In genomic region chr4:1572964-1573720, GRCh38 we compare ENCODE assay signal across 15 cellular contexts.
"Had no signal": no experiment of that assay in that cellular context is flagged by ENCODE, and none has a peak within 500 bp of the region (broad histone marks: within the 10 kb centered on the region; RNA-seq: fewer than 3 reads in every experiment).

No MANE protein-coding gene starts in this region.

- H3K27me3 Mint-ChIP-seq: activated CD4-positive, alpha-beta memory T cell treated with anti-CD3 and anti-CD28 coated beads for 36 hours; central memory CD8-positive, alpha-beta T cell had no signal

- H3K36me3 ChIP-seq: sigmoid colon had no signal

- H3K4me3 Mint-ChIP-seq: activated CD4-positive, alpha-beta memory T cell treated with anti-CD3 and anti-CD28 coated beads for 36 hours; activated T-cell treated with anti-CD3 and anti-CD28 coated beads, Interleukin-2, amount 50 U/mL, for 24 hours; central memory CD8-positive, alpha-beta T cell; nephron had no signal

- H3K36me3 Mint-ChIP-seq: activated CD4-positive, alpha-beta memory T cell treated with anti-CD3 and anti-CD28 coated beads for 36 hours had no signal

- H3K27ac Mint-ChIP-seq: activated CD4-positive, alpha-beta memory T cell treated with anti-CD3 and anti-CD28 coated beads for 36 hours; activated T-cell treated with anti-CD3 and anti-CD28 coated beads, Interleukin-2, amount 50 U/mL, for 24 hours; nephron had no signal

- DNase-seq: activated CD4-positive, alpha-beta memory T cell treated with anti-CD3 and anti-CD28 coated beads for 36 hours; activated CD4-positive, alpha-beta T cell treated with anti-CD3 and anti-CD28 coated beads for 1 hour; activated naive CD4-positive, alpha-beta T cell treated with anti-CD3 and anti-CD28 coated beads, Interleukin-2, amount 50 U/mL, for 16 hours; activated T-cell treated with anti-CD3 and anti-CD28 coated beads, Interleukin-2, amount 50 U/mL, for 24 hours; body of pancreas; cortex of kidney; effector CD4-positive, alpha-beta T cell; foreskin fibroblast; kidney glomerular epithelial cell; mesenchymal stem cell; stimulated activated CD4-positive, alpha-beta T cell treated with anti-CD3 and anti-CD28 coated beads, Interleukin-1b, Interleukin-23, amount 100 ng/mL, for 48 hours had no signal

- ATAC-seq: body of pancreas, left ventricle myocardium superior had no signal

- H3K4me3 ChIP-seq: body of pancreas, sigmoid colon had no signal

- H3K27ac ChIP-seq: body of pancreas, sigmoid colon had no signal

- H3K9me3 ChIP-seq: body of pancreas, sigmoid colon had no signal

- H3K9me3 Mint-ChIP-seq: activated CD4-positive, alpha-beta memory T cell treated with anti-CD3 and anti-CD28 coated beads for 36 hours; activated T-cell treated with anti-CD3 and anti-CD28 coated beads, Interleukin-2, amount 50 U/mL, for 24 hours; central memory CD8-positive, alpha-beta T cell had no signal
